Comparison of ENCODE assay signal across 1 cellular context in the genomic region with DNA sequence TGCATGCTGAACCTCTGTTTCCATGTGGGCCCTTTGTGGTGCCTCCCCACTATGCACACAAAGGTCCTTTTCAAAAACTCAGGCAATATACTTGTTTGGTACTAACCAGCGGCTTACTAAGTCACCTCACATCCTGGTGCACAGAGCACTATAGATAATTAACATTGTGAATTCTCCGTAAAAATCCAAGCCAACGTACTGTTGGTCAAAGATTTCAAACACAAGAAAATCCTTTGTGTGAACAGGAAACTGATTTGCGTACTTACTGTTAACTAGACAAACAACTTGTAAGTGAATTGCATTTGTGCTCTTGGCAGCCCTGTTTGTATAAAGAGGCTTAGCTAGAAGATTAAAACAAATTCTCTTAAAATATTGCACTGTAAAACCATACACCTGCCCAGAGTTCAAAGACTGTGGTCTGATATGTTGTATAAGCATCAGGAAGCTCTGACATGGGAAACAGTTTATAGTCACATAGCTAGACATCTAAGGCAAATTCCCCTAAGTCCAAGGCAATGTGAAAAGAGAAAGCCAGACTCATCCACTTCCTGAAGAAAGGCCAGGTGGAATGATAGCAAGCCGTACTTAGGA.
TF ChIP-seq lines count a peak whose summit lies in the region.

No MANE protein-coding gene starts in this region.

TF ChIP-seq in SK-N-SH, 30 proteins besides CTCF, POLR2A, EP300 and RAD21 (continued from another document):
- TF ChIP-seq, protein P1, sequence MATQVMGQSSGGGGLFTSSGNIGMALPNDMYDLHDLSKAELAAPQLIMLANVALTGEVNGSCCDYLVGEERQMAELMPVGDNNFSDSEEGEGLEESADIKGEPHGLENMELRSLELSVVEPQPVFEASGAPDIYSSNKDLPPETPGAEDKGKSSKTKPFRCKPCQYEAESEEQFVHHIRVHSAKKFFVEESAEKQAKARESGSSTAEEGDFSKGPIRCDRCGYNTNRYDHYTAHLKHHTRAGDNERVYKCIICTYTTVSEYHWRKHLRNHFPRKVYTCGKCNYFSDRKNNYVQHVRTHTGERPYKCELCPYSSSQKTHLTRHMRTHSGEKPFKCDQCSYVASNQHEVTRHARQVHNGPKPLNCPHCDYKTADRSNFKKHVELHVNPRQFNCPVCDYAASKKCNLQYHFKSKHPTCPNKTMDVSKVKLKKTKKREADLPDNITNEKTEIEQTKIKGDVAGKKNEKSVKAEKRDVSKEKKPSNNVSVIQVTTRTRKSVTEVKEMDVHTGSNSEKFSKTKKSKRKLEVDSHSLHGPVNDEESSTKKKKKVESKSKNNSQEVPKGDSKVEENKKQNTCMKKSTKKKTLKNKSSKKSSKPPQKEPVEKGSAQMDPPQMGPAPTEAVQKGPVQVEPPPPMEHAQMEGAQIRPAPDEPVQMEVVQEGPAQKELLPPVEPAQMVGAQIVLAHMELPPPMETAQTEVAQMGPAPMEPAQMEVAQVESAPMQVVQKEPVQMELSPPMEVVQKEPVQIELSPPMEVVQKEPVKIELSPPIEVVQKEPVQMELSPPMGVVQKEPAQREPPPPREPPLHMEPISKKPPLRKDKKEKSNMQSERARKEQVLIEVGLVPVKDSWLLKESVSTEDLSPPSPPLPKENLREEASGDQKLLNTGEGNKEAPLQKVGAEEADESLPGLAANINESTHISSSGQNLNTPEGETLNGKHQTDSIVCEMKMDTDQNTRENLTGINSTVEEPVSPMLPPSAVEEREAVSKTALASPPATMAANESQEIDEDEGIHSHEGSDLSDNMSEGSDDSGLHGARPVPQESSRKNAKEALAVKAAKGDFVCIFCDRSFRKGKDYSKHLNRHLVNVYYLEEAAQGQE (IDR thresholded peaks at IDR 0.05; ENCODE audit: low read depth, low read length) = no peak
- no peak for TF ChIP-seq MEF2A (IDR thresholded peaks at IDR 0.05; ENCODE audit: borderline replicate concordance, low read depth)
- TF ChIP-seq SIN3A (IDR thresholded peaks at IDR 0.05; ENCODE audit: borderline replicate concordance, low read depth, low read length) = no peak
- TF ChIP-seq EZH2phosphoT487 (IDR thresholded peaks at IDR 0.05; ENCODE audit: borderline replicate concordance, low read depth) = no peak
- TF ChIP-seq, protein P2, sequence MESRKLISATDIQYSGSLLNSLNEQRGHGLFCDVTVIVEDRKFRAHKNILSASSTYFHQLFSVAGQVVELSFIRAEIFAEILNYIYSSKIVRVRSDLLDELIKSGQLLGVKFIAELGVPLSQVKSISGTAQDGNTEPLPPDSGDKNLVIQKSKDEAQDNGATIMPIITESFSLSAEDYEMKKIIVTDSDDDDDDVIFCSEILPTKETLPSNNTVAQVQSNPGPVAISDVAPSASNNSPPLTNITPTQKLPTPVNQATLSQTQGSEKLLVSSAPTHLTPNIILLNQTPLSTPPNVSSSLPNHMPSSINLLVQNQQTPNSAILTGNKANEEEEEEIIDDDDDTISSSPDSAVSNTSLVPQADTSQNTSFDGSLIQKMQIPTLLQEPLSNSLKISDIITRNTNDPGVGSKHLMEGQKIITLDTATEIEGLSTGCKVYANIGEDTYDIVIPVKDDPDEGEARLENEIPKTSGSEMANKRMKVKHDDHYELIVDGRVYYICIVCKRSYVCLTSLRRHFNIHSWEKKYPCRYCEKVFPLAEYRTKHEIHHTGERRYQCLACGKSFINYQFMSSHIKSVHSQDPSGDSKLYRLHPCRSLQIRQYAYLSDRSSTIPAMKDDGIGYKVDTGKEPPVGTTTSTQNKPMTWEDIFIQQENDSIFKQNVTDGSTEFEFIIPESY (IDR thresholded peaks at IDR 0.05; ENCODE audit: borderline replicate concordance, low read depth) = no peak
- no peak for TF ChIP-seq FOXM1 (IDR thresholded peaks at IDR 0.05; ENCODE audit: low read depth)
- TF ChIP-seq, protein P3, sequence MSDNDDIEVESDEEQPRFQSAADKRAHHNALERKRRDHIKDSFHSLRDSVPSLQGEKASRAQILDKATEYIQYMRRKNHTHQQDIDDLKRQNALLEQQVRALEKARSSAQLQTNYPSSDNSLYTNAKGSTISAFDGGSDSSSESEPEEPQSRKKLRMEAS (IDR thresholded peaks at IDR 0.05; ENCODE audit: low read depth) = no peak
- no peak for TF ChIP-seq RFX5 (IDR thresholded peaks at IDR 0.05; ENCODE audit: low read length)
- no peak for TF ChIP-seq GABPA (IDR thresholded peaks at IDR 0.05; ENCODE audit: low read depth)
- TF ChIP-seq TCF12 (IDR thresholded peaks at IDR 0.05) = no peak
- no peak for TF ChIP-seq NRF1 (IDR thresholded peaks at IDR 0.05; ENCODE audit: low read depth, low read length)
